Comparison of ENCODE assay signal across 9 cellular contexts in the genomic region with DNA sequence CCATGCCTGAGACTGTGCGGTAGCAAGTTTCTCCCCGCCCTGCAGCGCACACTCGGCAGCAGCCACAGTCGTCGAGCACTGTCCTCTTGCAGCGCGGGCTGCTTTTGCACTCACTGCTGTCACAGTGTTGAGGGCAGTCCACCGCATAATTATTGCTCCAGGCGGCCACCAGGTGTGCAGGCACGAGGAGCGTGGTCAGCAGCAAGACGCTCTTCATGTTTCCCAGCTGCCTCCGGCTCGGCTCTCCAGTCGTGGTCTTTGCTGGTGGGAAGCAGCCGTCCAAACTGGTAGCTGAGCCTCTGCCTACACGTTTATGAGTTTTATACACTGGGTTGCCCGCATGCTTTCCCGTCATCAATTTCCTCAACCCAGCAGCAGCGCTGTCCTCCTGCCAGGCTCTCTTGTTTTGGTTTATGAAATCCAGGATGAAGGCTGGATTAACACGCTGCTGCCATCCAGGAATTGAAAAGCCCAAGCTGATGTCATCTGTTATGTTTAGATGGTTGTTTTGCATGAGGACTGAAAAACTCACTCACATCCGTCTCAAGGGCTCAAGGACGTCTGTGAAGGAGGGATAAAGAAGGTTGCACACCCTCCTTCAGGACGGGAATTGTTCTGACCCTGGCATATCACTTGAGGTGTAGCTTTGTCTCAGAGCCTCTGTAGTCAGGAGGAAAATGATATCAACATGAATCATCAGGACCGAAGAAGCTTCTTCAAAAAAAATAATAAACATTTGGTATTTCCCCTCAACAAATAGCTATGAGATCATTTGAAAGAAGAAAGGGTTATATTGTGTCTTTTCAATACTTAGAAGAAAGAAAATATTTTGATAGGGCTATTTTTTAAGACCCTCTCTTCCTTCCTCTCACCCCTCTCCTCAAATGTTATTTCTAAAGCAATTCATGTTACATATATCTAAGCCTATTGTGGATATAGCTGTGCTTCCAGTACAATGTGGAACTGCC. TPM values are rescaled to one million over a fixed set of nuclear protein-coding genes. Genes with fewer than 3 reads are reported as not detected.
DNase-seq lines count a peak whose midpoint lies in the region; ATAC-seq and TF ChIP-seq lines count a peak whose summit lies in the region.
"Had no signal": no experiment of that assay in that cellular context is flagged by ENCODE, and none has a peak within 500 bp of the region (broad histone marks: within the 10 kb centered on the region; RNA-seq: fewer than 3 reads in every experiment).

A gene with protein sequence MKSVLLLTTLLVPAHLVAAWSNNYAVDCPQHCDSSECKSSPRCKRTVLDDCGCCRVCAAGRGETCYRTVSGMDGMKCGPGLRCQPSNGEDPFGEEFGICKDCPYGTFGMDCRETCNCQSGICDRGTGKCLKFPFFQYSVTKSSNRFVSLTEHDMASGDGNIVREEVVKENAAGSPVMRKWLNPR (minus strand): TSS at position 293 of the 968 bp plus-strand sequence. CDS start 76 bp downstream, at position 217.

- no peaks in the 10 kb centered on the region for H3K9me3 ChIP-seq in ascending aorta

- H3K4me3 ChIP-seq in ascending aorta = peak within 1 kb of the TSS in 1 of 2 donors; percentile 33

- intact Hi-C loops in posterior vena cava (cut with DNase I) = no loop called here
- intact Hi-C loops in ascending aorta (cut with DNase I) = no loop called here

- no peaks in the 10 kb centered on the region for H3K36me3 ChIP-seq in ascending aorta

- no peaks in the 10 kb centered on the region for H3K27me3 ChIP-seq in ascending aorta

- peaks cover 6% of the 10 kb centered on the region for H3K27me3 Mint-ChIP-seq in endothelial cell (ENCODE audit: unreplicated experiment)

- H3K4me1 ChIP-seq in ascending aorta = no peaks in the 10 kb centered on the region

- ATAC-seq in HG02981 (IDR thresholded peaks at IDR 0.05; ENCODE audit: unreplicated experiment) = no peak

- TF ChIP-seq CTCF in endothelial cell (IDR thresholded peaks at IDR 0.05; ENCODE audit: unreplicated experiment) = no peak
- TF ChIP-seq CTCF in ascending aorta (IDR thresholded peaks at IDR 0.05) = no peak

- no peak within 1 kb of the TSS for H3K27ac ChIP-seq in ascending aorta

- H3K9me3 Mint-ChIP-seq in endothelial cell (ENCODE audit: unreplicated experiment) = no peaks in the 10 kb centered on the region

- H3K27ac Mint-ChIP-seq in endothelial cell (ENCODE audit: unreplicated experiment) = peak within 1 kb of the TSS; percentile 76

- DNase-seq in DMS53 (lab: John Stamatoyannopoulos, UW) = peak; percentile 85
- DNase-seq in NCI-H460 (ENCODE audit: extremely low read depth, low read depth) = peak; percentile 92
- no peak for DNase-seq in endothelial cell (ENCODE audit: low spot score)
- peak; percentile 80 for DNase-seq in posterior vena cava (ENCODE audit: low spot score)
- no peak for DNase-seq in ascending aorta (ENCODE audit: low spot score in 2 of 2)
- no peak for DNase-seq in DMS79 treated with DMSO at 0.1 percent for 48 hours (lab: John Stamatoyannopoulos, UW)
- no peak for DNase-seq in NCI-H1048 (lab: John Stamatoyannopoulos, UW)
- DNase-seq: NK-92 treated with Interleukin-12 subunit alpha and Interleukin-12 subunit beta, amount 100 ng/mL, for 24 hours had no signal

- H3K4me3 Mint-ChIP-seq in endothelial cell (ENCODE audit: unreplicated experiment) = peak within 1 kb of the TSS; percentile 10

- peaks cover 25% of the 10 kb centered on the region for H3K4me1 Mint-ChIP-seq in endothelial cell (ENCODE audit: unreplicated experiment)

- no peaks in the 10 kb centered on the region for H3K36me3 Mint-ChIP-seq in endothelial cell (ENCODE audit: low read depth, unreplicated experiment)

RNA-seq across cellular contexts. Expression of the gene that starts here (rescaled TPM):
- total RNA-seq in NCI-H460 (2014; rRNA removed; shearing (Covaris generic)) = 22.7 and 25.6 TPM in 2 replicates
- 0.57 and 1.8 TPM in 2 replicates for polyA plus RNA-seq in NCI-H460 (2014; cell fraction: nucleus; rRNA removed)
- 8.2 TPM for total RNA-seq in endothelial cell (ENCODE audit: unreplicated experiment)
- under 1 TPM in 1 of 2 donors, not detected in 1; 0.19 TPM for total RNA-seq in posterior vena cava
- not detected for total RNA-seq in ascending aorta

Comparison
In these comparisons a context has a peak if more than half of its experiments do, and no peak if none do; other contexts are left out.
1. Peak in DNase-seq in posterior vena cava; RNA of the gene not detected or under 1 TPM.
2. DNase-seq: peak in DMS53 (single experiment) and NCI-H460 (single experiment); none in endothelial cell (single experiment), ascending aorta (0 of 2), DMS79 treated with DMSO at 0.1 percent for 48 hours (single experiment) and NCI-H1048 (single experiment).